Comparison of ENCODE assay signal across 15 cellular contexts in the genomic region with DNA sequence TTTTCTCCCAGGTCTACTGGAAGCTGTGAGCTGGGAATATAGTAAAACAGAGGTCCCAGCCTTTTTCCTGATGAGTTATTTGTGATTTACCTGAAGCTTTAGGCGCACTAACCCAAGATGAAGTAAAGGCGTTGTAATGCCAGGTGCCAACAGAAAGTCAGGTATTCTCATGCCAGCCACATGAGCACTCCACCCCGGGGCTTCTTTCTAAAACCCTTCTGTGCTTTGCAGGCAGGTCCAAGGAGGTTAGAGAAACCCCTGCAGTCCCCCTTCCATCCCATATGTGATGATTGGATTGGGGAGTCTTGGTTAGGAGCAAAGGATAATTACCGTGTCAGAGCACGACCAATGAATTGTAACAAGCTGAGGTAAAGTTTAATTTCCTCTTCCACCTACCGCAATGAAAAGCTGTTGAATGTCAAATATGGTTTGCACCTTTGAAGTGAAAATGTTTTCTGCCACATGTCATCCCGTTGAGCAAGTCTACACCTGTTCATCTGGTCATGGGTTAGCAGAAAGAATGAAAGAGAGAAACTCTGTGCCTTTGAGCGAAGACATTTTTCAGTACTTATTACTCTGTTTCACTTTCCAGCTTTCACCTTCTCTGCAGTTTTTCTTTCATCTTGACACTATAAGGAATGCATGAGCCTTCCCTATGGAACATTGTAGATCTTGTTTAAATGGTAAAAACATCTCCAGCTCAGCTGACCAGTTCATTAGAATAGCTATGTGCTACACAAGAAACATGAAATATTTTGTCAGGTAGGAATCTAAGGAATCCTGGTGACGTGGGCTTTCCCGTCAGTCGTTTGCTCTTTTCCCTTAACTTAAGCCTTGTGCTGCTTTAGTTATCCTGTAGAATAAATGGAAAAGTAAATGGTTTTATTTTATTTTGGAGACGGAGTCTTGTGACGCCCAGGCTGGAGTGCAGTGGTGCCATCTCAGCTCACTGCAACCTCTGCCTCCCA. TPM values are rescaled to one million over a fixed set of nuclear protein-coding genes. Genes with fewer than 3 reads are reported as not detected.
DNase-seq lines count a peak whose midpoint lies in the region; ATAC-seq, FAIRE-seq and TF ChIP-seq lines count a peak whose summit lies in the region.
"Had no signal": no experiment of that assay in that cellular context is flagged by ENCODE, and none has a peak within 500 bp of the region (broad histone marks: within the 10 kb centered on the region; RNA-seq: fewer than 3 reads in every experiment).

No MANE protein-coding gene starts in this region.

- DNase-seq in bronchial epithelial cell (ENCODE audit: low read depth) (peak; percentile 96), retinal pigment epithelial cell (ENCODE audit: low read depth) (peak; percentile 94), GM12892 (ENCODE audit: insufficient read length) (no peak), AML-193 (lab: John Stamatoyannopoulos, UW) (no peak), activated gamma-delta T cell treated with Interleukin-2 at 50 U/mL for 16 hours (no peak)
- DNase-seq: activated CD4-positive, alpha-beta T cell treated with anti-CD3 and anti-CD28 coated beads for 4 hours; activated naive CD4-positive, alpha-beta T cell treated with anti-CD3 and anti-CD28 coated beads, Interleukin-2, amount 50 U/mL, for 16 hours; effector memory CD8-positive, alpha-beta T cell; KG1; stimulated activated CD4-positive, alpha-beta T cell treated with anti-CD3 and anti-CD28 coated beads, Interleukin-1b, Interleukin-23, amount 100 ng/mL, for 48 hours had no signal

- peak; percentile 68 for FAIRE-seq in bronchial epithelial cell (lab: Jason Lieb, UNC)
- FAIRE-seq in GM12892 (lab: Jason Lieb, UNC) = no peak
- FAIRE-seq: GM18507 had no signal

- TF ChIP-seq POLR2A in GM12892 (IDR thresholded peaks at IDR 0.05; ENCODE audit: low read depth, low read length) = no peak

- no peaks in the 10 kb centered on the region for H3K27me3 ChIP-seq in bronchial epithelial cell (ENCODE audit: control insufficient read depth, insufficient read depth, low read length)

- H3K36me3 ChIP-seq in bronchial epithelial cell (ENCODE audit: control insufficient read depth, insufficient read depth, low read length) = no peaks in the 10 kb centered on the region

- TF ChIP-seq CTCF in bronchial epithelial cell (IDR thresholded peaks at IDR 0.05; ENCODE audit: insufficient read depth, low read length, severe bottlenecking) (no peak), retinal pigment epithelial cell (conservative IDR thresholded peaks at IDR 0.05; ENCODE audit: low read depth, low read length) (no peak)

- no peak overlapping the region for H3K4me3 ChIP-seq in bronchial epithelial cell (ENCODE audit: low read depth, low read length)
- no peak overlapping the region for H3K4me3 ChIP-seq in retinal pigment epithelial cell (ENCODE audit: low read length)
- H3K4me3 ChIP-seq: SK-N-MC had no signal

- ATAC-seq in GM19324 (IDR thresholded peaks at IDR 0.05; ENCODE audit: low FRiP score, unreplicated experiment) = peak; percentile 87
- peak; percentile 80 for ATAC-seq in HG03064 (IDR thresholded peaks at IDR 0.05; ENCODE audit: low read depth, unreplicated experiment)
- no peak for ATAC-seq in HG02678 (IDR thresholded peaks at IDR 0.05; ENCODE audit: unreplicated experiment)
- ATAC-seq: effector memory CD8-positive, alpha-beta T cell had no signal

RNA-seq across cellular contexts. Expression of a gene that starts 55.6 kb away (rescaled TPM):
- total RNA-seq in bronchial epithelial cell = 0.64 and 1.3 TPM in 2 replicates
- polyA plus RNA-seq in GM12892 (2012; ENCODE audit: missing spikeins) = 0.42 TPM

Comparison
In these comparisons a context has a peak if more than half of its experiments do, and no peak if none do; other contexts are left out.
1. DNase-seq: peak in bronchial epithelial cell (single experiment) and retinal pigment epithelial cell (single experiment); none in GM12892 (single experiment), AML-193 (0 of 2) and activated gamma-delta T cell treated with Interleukin-2 at 50 U/mL for 16 hours (single experiment).